ENCODE assay signal across 24 cellular contexts in genomic region chr19:33887891-33888290, GRCh38.
DNase-seq lines count a peak whose midpoint lies in the region; ATAC-seq and TF ChIP-seq lines count a peak whose summit lies in the region.
"Had no signal": no experiment of that assay in that cellular context is flagged by ENCODE, and none has a peak within 500 bp of the region (broad histone marks: within the 10 kb centered on the region; RNA-seq: fewer than 3 reads in every experiment).

No MANE protein-coding gene starts in this region.

- peaks cover 32% of the 10 kb centered on the region for H3K4me1 Mint-ChIP-seq in GM23338

- TF ChIP-seq CTCF in GM23338 (conservative IDR thresholded peaks at IDR 0.05; ENCODE audit: low read depth in 2 of 2), result no peak
- no peak for TF ChIP-seq CTCF in Peyer's patch (IDR thresholded peaks at IDR 0.05)

- no peak overlapping the region for H3K4me3 Mint-ChIP-seq in GM23338
- H3K4me3 Mint-ChIP-seq: CD4-positive, alpha-beta memory T cell had no signal

- H3K4me3 ChIP-seq in GM23338 (no peak overlapping the region), GM23248 (no peak overlapping the region), Peyer's patch (no peak overlapping the region)
- H3K4me3 ChIP-seq: A549, SJCRH30 had no signal

- DNase-seq in GM23338 (ENCODE audit: low spot score) (no peak), cerebellum (ENCODE audit: low spot score) (peak; percentile 38), midbrain (lab: John Stamatoyannopoulos, UW) (peak; percentile 30), GM23248 (no peak), Peyer's patch (no peak)
- DNase-seq in stimulated activated CD4-positive, alpha-beta T cell treated with anti-CD3 and anti-CD28 coated beads, Interleukin-2, amount 100 ng/mL, for 48 hours, result no peak
- DNase-seq: AML-193; CD4-positive, alpha-beta memory T cell; COR-L47; DMS79 treated with DMSO at 0.1 percent for 48 hours; H7; NCI-H1092; NCI-H1417 treated with DMSO at 0.1 percent for 48 hours; NCI-H187; NCI-H2081 treated with DMSO at 0.1 percent for 48 hours; NCI-H2171; NCI-H226; NCI-H510A; NCI-H69; SJCRH30 had no signal

- no peak for ATAC-seq in GM23338
- ATAC-seq in GM21367 (IDR thresholded peaks at IDR 0.05; ENCODE audit: unreplicated experiment), result no peak
- ATAC-seq: Right ventricle myocardium inferior, SK-N-SH treated with all-trans-retinoic acid at 6 μM for 48 hours had no signal

- H3K27ac Mint-ChIP-seq in GM23338, result no peak overlapping the region
- H3K27ac Mint-ChIP-seq: CD4-positive, alpha-beta memory T cell had no signal

- H3K27me3 Mint-ChIP-seq in GM23338 (ENCODE audit: insufficient read depth, low read depth, poor library complexity), result no peaks in the 10 kb centered on the region

- 54% methylated on average over 11 of the region's 11 CpGs for WGBS in GM23248 (ENCODE audit: low coverage in 1 of 2, low lambda C conversion rate in 2 of 2, missing lambda C conversion rate in 2 of 2), 2 experiments

- H3K9me3 ChIP-seq in GM23248 (ENCODE audit: low read depth) (no peaks in the 10 kb centered on the region), Peyer's patch (no peaks in the 10 kb centered on the region)
- H3K9me3 ChIP-seq: A549 had no signal

- H3K4me2 ChIP-seq in GM23338 (no peak overlapping the region), GM23248 (ENCODE audit: unreplicated experiment) (no peak overlapping the region)
- H3K4me2 ChIP-seq: A549 had no signal

- H3K9me2 ChIP-seq in GM23338 (ENCODE audit: insufficient read depth) (no peaks in the 10 kb centered on the region), GM23248 (ENCODE audit: insufficient read depth) (no peaks in the 10 kb centered on the region)

- no peaks in the 10 kb centered on the region for H3K27me3 ChIP-seq in GM23338 (ENCODE audit: insufficient read depth)
- peaks cover 7% of the 10 kb centered on the region; the same call in 1 of the 2 replicates for H3K27me3 ChIP-seq in GM23248 (replicated peaks; ENCODE audit: insufficient read depth)
- H3K27me3 ChIP-seq in Peyer's patch, result no peaks in the 10 kb centered on the region
- H3K27me3 ChIP-seq: SJCRH30 had no signal

- H3K9me3 Mint-ChIP-seq in GM23338, result no peaks in the 10 kb centered on the region
- H3K9me3 Mint-ChIP-seq: CD4-positive, alpha-beta memory T cell had no signal

- H3F3A ChIP-seq in GM23338 (replicated peaks; ENCODE audit: low read depth) (peaks cover 9% of the 10 kb centered on the region), GM23248 (ENCODE audit: insufficient read depth) (no peaks in the 10 kb centered on the region)

- H3K79me2 ChIP-seq in GM23338 (replicated peaks; ENCODE audit: insufficient read depth) (no peaks in the 10 kb centered on the region), GM23248 (ENCODE audit: insufficient read depth) (no peaks in the 10 kb centered on the region)

- H4K20me1 ChIP-seq in GM23338 (replicated peaks; ENCODE audit: insufficient read depth) (no peaks in the 10 kb centered on the region), GM23248 (ENCODE audit: insufficient read depth) (no peaks in the 10 kb centered on the region)

- H3K36me3 ChIP-seq in GM23338 (ENCODE audit: insufficient read depth) (no peaks in the 10 kb centered on the region), GM23248 (ENCODE audit: low read depth) (no peaks in the 10 kb centered on the region), Peyer's patch (no peaks in the 10 kb centered on the region)
- H3K36me3 ChIP-seq: SJCRH30 had no signal

- in situ Hi-C loops in GM23248 (cut with MboI), result no loop called here

- peak overlapping the region; percentile 69 for H2AFZ ChIP-seq in GM23338
- no peak overlapping the region for H2AFZ ChIP-seq in GM23248

- no peaks in the 10 kb centered on the region for H3K36me3 Mint-ChIP-seq in GM23338 (ENCODE audit: low read depth)
- H3K36me3 Mint-ChIP-seq: CD4-positive, alpha-beta memory T cell had no signal

- no peak for TF ChIP-seq POLR2A in Peyer's patch (IDR thresholded peaks at IDR 0.05)

- peaks cover 19% of the 10 kb centered on the region for H3K4me1 ChIP-seq in GM23338 (ENCODE audit: insufficient read depth)
- H3K4me1 ChIP-seq in GM23248 (ENCODE audit: insufficient read depth), result no peaks in the 10 kb centered on the region
- H3K4me1 ChIP-seq in Peyer's patch, result peaks cover 0 to 5% (median 0%) of the 10 kb centered on the region in 4 donors
- H3K4me1 ChIP-seq: A549 had no signal

- no peak overlapping the region for H3K27ac ChIP-seq in GM23338 (ENCODE audit: low read depth)
- H3K27ac ChIP-seq in GM23248, result no peak overlapping the region
- H3K27ac ChIP-seq in Peyer's patch, result no peak overlapping the region
- H3K27ac ChIP-seq: A549, SJCRH30 had no signal

- H3K9ac ChIP-seq in GM23248, result no peak overlapping the region

TF ChIP-seq in GM23338, 12 proteins besides CTCF, POLR2A, EP300 and RAD21 (continues in another document):
- no peak for TF ChIP-seq ZNF462 (CRISPR knock-in tag; IDR thresholded peaks at IDR 0.05)

Comparison
In these comparisons a context has a peak if more than half of its experiments do, and no peak if none do; other contexts are left out.
1. DNase-seq: peak in cerebellum (single experiment) and midbrain (single experiment); none in GM23338 (single experiment), stimulated activated CD4-positive, alpha-beta T cell treated with anti-CD3 and anti-CD28 coated beads, Interleukin-2, amount 100 ng/mL, for 48 hours (0 of 2), GM23248 (single experiment) and Peyer's patch (0 of 3).